1 cellular context compared by ENCODE assay signal in genomic region chr5:108774079-108774478, GRCh38.
TF ChIP-seq lines count a peak whose summit lies in the region.

No MANE protein-coding gene starts in this region.

TF ChIP-seq in HEK293, 187 proteins besides CTCF, POLR2A, EP300 and RAD21 (continued from another document):
- peak; percentile 34; the same call in 1 of the 2 replicates for TF ChIP-seq ZNF280D (tag by site-specific recombination; IDR thresholded peaks at IDR 0.05)
